ENCODE assay signal across 8 cellular contexts in the genomic region with DNA sequence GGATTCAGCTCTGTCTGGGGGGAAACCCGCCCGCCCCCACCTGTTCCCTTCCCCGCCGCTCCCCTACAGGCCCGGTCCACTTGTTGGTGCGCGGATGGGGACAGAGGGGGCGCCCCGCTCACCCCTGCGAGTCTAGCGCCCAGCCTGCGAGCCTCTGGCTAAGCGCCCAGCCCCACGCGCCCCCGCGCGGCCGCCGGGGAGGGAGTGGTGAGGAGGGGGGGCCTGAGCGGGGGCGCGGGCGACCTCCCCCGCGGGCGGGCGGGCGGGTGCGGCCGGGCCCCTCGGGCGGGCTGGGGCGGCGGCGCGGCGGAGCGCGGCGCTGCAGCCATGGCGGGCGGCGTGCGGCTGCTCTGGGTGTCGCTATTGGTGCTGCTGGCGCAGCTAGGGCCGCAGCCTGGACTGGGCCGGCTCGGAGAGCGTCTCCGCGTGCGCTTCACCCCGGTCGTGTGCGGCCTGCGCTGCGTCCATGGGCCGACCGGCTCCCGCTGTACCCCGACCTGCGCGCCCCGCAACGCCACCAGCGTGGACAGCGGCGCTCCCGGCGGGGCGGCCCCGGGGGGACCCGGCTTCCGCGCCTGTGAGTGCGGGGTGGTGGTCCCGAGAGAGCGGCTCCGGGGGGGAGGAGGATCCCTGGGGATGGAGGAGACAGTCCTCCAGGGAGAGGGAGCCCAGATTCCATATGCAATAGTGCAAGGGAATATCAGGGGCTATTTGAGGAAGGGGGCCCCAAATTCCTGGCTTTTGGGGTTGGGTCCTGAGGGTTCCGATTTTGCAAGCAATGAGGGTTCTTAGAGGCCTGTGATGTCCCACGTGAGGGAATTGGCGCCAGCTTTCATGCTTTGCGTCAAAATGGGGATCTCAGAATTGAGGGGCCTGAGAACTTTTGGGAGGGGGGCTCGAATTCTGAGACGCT. TPM values are rescaled to one million over a fixed set of nuclear protein-coding genes. Genes with fewer than 3 reads are reported as not detected.
DNase-seq lines count a peak whose midpoint lies in the region; ATAC-seq and TF ChIP-seq lines count a peak whose summit lies in the region.

A gene with protein sequence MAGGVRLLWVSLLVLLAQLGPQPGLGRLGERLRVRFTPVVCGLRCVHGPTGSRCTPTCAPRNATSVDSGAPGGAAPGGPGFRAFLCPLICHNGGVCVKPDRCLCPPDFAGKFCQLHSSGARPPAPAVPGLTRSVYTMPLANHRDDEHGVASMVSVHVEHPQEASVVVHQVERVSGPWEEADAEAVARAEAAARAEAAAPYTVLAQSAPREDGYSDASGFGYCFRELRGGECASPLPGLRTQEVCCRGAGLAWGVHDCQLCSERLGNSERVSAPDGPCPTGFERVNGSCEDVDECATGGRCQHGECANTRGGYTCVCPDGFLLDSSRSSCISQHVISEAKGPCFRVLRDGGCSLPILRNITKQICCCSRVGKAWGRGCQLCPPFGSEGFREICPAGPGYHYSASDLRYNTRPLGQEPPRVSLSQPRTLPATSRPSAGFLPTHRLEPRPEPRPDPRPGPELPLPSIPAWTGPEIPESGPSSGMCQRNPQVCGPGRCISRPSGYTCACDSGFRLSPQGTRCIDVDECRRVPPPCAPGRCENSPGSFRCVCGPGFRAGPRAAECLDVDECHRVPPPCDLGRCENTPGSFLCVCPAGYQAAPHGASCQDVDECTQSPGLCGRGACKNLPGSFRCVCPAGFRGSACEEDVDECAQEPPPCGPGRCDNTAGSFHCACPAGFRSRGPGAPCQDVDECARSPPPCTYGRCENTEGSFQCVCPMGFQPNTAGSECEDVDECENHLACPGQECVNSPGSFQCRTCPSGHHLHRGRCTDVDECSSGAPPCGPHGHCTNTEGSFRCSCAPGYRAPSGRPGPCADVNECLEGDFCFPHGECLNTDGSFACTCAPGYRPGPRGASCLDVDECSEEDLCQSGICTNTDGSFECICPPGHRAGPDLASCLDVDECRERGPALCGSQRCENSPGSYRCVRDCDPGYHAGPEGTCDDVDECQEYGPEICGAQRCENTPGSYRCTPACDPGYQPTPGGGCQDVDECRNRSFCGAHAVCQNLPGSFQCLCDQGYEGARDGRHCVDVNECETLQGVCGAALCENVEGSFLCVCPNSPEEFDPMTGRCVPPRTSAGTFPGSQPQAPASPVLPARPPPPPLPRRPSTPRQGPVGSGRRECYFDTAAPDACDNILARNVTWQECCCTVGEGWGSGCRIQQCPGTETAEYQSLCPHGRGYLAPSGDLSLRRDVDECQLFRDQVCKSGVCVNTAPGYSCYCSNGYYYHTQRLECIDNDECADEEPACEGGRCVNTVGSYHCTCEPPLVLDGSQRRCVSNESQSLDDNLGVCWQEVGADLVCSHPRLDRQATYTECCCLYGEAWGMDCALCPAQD (N-terminal part only) (plus strand): TSS at position 309 of the 913 bp plus-strand sequence. CDS start 19 bp downstream, at position 328.

- peaks cover 92% of the 10 kb centered on the region for H3K4me1 ChIP-seq in left ventricle myocardium inferior

- peaks cover 16 to 37% (median 31%) of the 10 kb centered on the region in 3 donors for H3K4me1 Mint-ChIP-seq in IgD-negative memory B cell
- peaks cover 61% of the 10 kb centered on the region for H3K4me1 Mint-ChIP-seq in activated naive CD4-positive, alpha-beta T cell treated with anti-CD3 and anti-CD28 coated beads, Interleukin-2, amount 50 U/mL, for 24 hours

- H3K27ac Mint-ChIP-seq in IgD-negative memory B cell, result peak within 1 kb of the TSS in 1 of 3 donors; percentile 26
- H3K27ac Mint-ChIP-seq in activated naive CD4-positive, alpha-beta T cell treated with anti-CD3 and anti-CD28 coated beads, Interleukin-2, amount 50 U/mL, for 24 hours, result peak within 1 kb of the TSS; percentile 85

- peak within 1 kb of the TSS; percentile 93 for H3K27ac ChIP-seq in left ventricle myocardium inferior (replicated peaks)

- DNase-seq in COLO668 (lab: John Stamatoyannopoulos, UW; ENCODE audit: unreplicated experiment), result peak; percentile 31
- DNase-seq in left ventricle myocardium inferior, result peak; percentile 78
- no peak for DNase-seq in pulmonary artery endothelial cell (ENCODE audit: low read depth, low spot score)
- DNase-seq in foreskin melanocyte, result no peak

- no peaks in the 10 kb centered on the region for H3K9me3 ChIP-seq in left ventricle myocardium inferior (replicated peaks)

- TF ChIP-seq CTCF in left ventricle myocardium inferior (IDR thresholded peaks at IDR 0.05; ENCODE audit: borderline replicate concordance), result peak; percentile 23

- H3K27me3 Mint-ChIP-seq in IgD-negative memory B cell, result peaks cover 36% of the 10 kb centered on the region
- peaks cover 15% of the 10 kb centered on the region for H3K27me3 Mint-ChIP-seq in activated naive CD4-positive, alpha-beta T cell treated with anti-CD3 and anti-CD28 coated beads, Interleukin-2, amount 50 U/mL, for 24 hours

- peaks cover 22% of the 10 kb centered on the region for H3K27me3 ChIP-seq in left ventricle myocardium inferior (ENCODE audit: low read depth)

- H3K9me3 Mint-ChIP-seq in IgD-negative memory B cell, result peaks cover 0 to 2% (median 0%) of the 10 kb centered on the region in 3 donors
- no peaks in the 10 kb centered on the region for H3K9me3 Mint-ChIP-seq in activated naive CD4-positive, alpha-beta T cell treated with anti-CD3 and anti-CD28 coated beads, Interleukin-2, amount 50 U/mL, for 24 hours

- no peaks in the 10 kb centered on the region for H3K36me3 ChIP-seq in left ventricle myocardium inferior

- H3K4me3 Mint-ChIP-seq in IgD-negative memory B cell, result peak within 1 kb of the TSS; percentile 47 to 86 (median 67)
- peak within 1 kb of the TSS; percentile 71 for H3K4me3 Mint-ChIP-seq in activated naive CD4-positive, alpha-beta T cell treated with anti-CD3 and anti-CD28 coated beads, Interleukin-2, amount 50 U/mL, for 24 hours

- H3K36me3 Mint-ChIP-seq in IgD-negative memory B cell, result no peaks in the 10 kb centered on the region
- H3K36me3 Mint-ChIP-seq in activated naive CD4-positive, alpha-beta T cell treated with anti-CD3 and anti-CD28 coated beads, Interleukin-2, amount 50 U/mL, for 24 hours, result no peaks in the 10 kb centered on the region

- no peak for ATAC-seq in HG02571 (IDR thresholded peaks at IDR 0.05; ENCODE audit: unreplicated experiment)
- ATAC-seq in HG03457 (IDR thresholded peaks at IDR 0.05; ENCODE audit: unreplicated experiment), result no peak

- peak within 1 kb of the TSS; percentile 85 for H3K4me3 ChIP-seq in left ventricle myocardium inferior

- intact Hi-C loops in left ventricle myocardium inferior (cut with micrococcal nuclease), result no loop called here

RNA-seq across cellular contexts. Expression of the gene that starts here (rescaled TPM):
- polyA plus RNA-seq in IgD-negative memory B cell, result 22.1 TPM
- total RNA-seq in left ventricle myocardium inferior (260 TPM), pulmonary artery endothelial cell (6.1 and 14.4 TPM in 2 replicates)

Comparison
In these comparisons a context has a peak if more than half of its experiments do, and no peak if none do; other contexts are left out.
1. RNA of the gene that starts here (total RNA-seq): 260 TPM in left ventricle myocardium inferior (single experiment); 6.1 to 14.4 TPM in pulmonary artery endothelial cell; every median in the first group is over 10 times any median in the second.
2. DNase-seq: peak in COLO668 (single experiment) and left ventricle myocardium inferior (single experiment); none in pulmonary artery endothelial cell (single experiment) and foreskin melanocyte (single experiment).